ENCODE assay signal across 1 cellular context in genomic region chr11:73321342-73322110, GRCh38.
TF ChIP-seq lines count a peak whose summit lies in the region.

No MANE protein-coding gene starts in this region.

TF ChIP-seq in HepG2, 621 proteins besides CTCF, POLR2A, EP300 and RAD21 (continued from another document and continues in another):
- TF ChIP-seq HNF1B (CRISPR knock-in tag; IDR thresholded peaks at IDR 0.05): 0 out of 2 replicates have a peak, but pooled peaks have one; percentile 29
- no peak for TF ChIP-seq THRA (CRISPR knock-in tag; IDR thresholded peaks at IDR 0.05; ENCODE audit: borderline replicate concordance)
- TF ChIP-seq ZMYM2 (CRISPR knock-in tag; IDR thresholded peaks at IDR 0.05): no peak
- TF ChIP-seq MAX (IDR thresholded peaks at IDR 0.05): 0 out of 2 replicates have a peak, but pooled peaks have one; percentile 30
- TF ChIP-seq KDM1A (CRISPR knock-in tag; IDR thresholded peaks at IDR 0.05): no peak
- TF ChIP-seq FLYWCH1 (CRISPR knock-in tag; IDR thresholded peaks at IDR 0.05): 0 out of 2 replicates have a peak, but pooled peaks have one; percentile 56
- no peak for TF ChIP-seq MED13 (CRISPR knock-in tag; IDR thresholded peaks at IDR 0.05)
- TF ChIP-seq THAP9 (CRISPR knock-in tag; IDR thresholded peaks at IDR 0.05; ENCODE audit: borderline replicate concordance): no peak
- no peak for TF ChIP-seq ZHX1 (CRISPR knock-in tag; IDR thresholded peaks at IDR 0.05; ENCODE audit: low read depth)
- TF ChIP-seq FOSL1 (CRISPR knock-in tag; IDR thresholded peaks at IDR 0.05; ENCODE audit: borderline replicate concordance): no peak
- no peak for TF ChIP-seq TARDBP (CRISPR knock-in tag; IDR thresholded peaks at IDR 0.05)
- peak; percentile 33; the same call in 1 of the 2 replicates for TF ChIP-seq PAXIP1 (CRISPR knock-in tag; conservative IDR thresholded peaks at IDR 0.05)
- TF ChIP-seq AFF4 (CRISPR knock-in tag; IDR thresholded peaks at IDR 0.05): no peak
- TF ChIP-seq TEF (CRISPR knock-in tag; IDR thresholded peaks at IDR 0.05): no peak
- peak; percentile 71; the same call in 1 of the 2 replicates for TF ChIP-seq CHD4 (IDR thresholded peaks at IDR 0.05; ENCODE audit: borderline replicate concordance, low read length)
- peak; percentile 36 for TF ChIP-seq PATZ1 (CRISPR knock-in tag; IDR thresholded peaks at IDR 0.05)
- no peak for TF ChIP-seq ZNF333 (CRISPR knock-in tag; IDR thresholded peaks at IDR 0.05; ENCODE audit: borderline replicate concordance)
- no peak for TF ChIP-seq NFYC (CRISPR knock-in tag; IDR thresholded peaks at IDR 0.05)
- TF ChIP-seq SMAD9 (CRISPR knock-in tag; IDR thresholded peaks at IDR 0.05): no peak
- TF ChIP-seq GABPB1 (CRISPR knock-in tag; IDR thresholded peaks at IDR 0.05): peak; percentile 50; the same call in 1 of the 2 replicates
- no peak for TF ChIP-seq KDM2A (CRISPR knock-in tag; IDR thresholded peaks at IDR 0.05; ENCODE audit: borderline replicate concordance, low read depth)
- TF ChIP-seq TCF12 (IDR thresholded peaks at IDR 0.05): no peak
- TF ChIP-seq TCF12 (CRISPR knock-in tag; IDR thresholded peaks at IDR 0.05): no peak
- TF ChIP-seq ZNF720 (CRISPR knock-in tag; IDR thresholded peaks at IDR 0.05): no peak
- TF ChIP-seq E2F1 (CRISPR knock-in tag; IDR thresholded peaks at IDR 0.05): no peak
- TF ChIP-seq SOX6 (IDR thresholded peaks at IDR 0.05): no peak
- TF ChIP-seq SOX6 (CRISPR knock-in tag; IDR thresholded peaks at IDR 0.05): no peak
- no peak for TF ChIP-seq PREB (CRISPR knock-in tag; IDR thresholded peaks at IDR 0.05)
